8 cellular contexts compared by ENCODE assay signal in genomic region chr6:30885999-30886896, GRCh38. TPM values are rescaled to one million over a fixed set of nuclear protein-coding genes. Genes with fewer than 3 reads are reported as not detected.
A peak's percentile ranks its signal among the peaks of the same experiment; 100 is the strongest.
DNase-seq lines count a peak whose midpoint lies in the region; ATAC-seq and TF ChIP-seq lines count a peak whose summit lies in the region.

No MANE protein-coding gene starts in this region.

- H3K9me3 Mint-ChIP-seq in activated CD4-positive, alpha-beta T cell treated with anti-CD3 and anti-CD28 coated beads, Interleukin-2, amount 10 ng/mL, durations not matched to agents 7 days and 5 days: no peaks in the 10 kb centered on the region

- H3K4me1 Mint-ChIP-seq in activated CD4-positive, alpha-beta T cell treated with anti-CD3 and anti-CD28 coated beads, Interleukin-2, amount 10 ng/mL, durations not matched to agents 7 days and 5 days: peaks cover 31% of the 10 kb centered on the region

- peaks cover 20% of the 10 kb centered on the region for H3K27me3 Mint-ChIP-seq in activated CD4-positive, alpha-beta T cell treated with anti-CD3 and anti-CD28 coated beads, Interleukin-2, amount 10 ng/mL, durations not matched to agents 7 days and 5 days

- WGBS in esophagus muscularis mucosa: 37% methylated on average over 17 of the region's 18 CpGs

- H3K4me3 ChIP-seq in esophagus muscularis mucosa: peak overlapping the region; percentile 67 to 87 (median 77)
- peak overlapping the region; percentile 87 to 88 for H3K4me3 ChIP-seq in tibial artery

- POLR2A ChIA-PET in activated CD4-positive, alpha-beta T cell treated with anti-CD3 and anti-CD28 coated beads, Interleukin-2, amount 10 ng/mL, durations not matched to agents 7 days and 5 days (lab: Charles Lee): no interaction called here

- H3K4me1 ChIP-seq in esophagus muscularis mucosa (peaks cover 34 to 75% (median 61%) of the 10 kb centered on the region in 4 donors), tibial artery (peaks cover 0 to 80% (median 40%) of the 10 kb centered on the region in 4 donors)

- no peak for TF ChIP-seq POLR2A in esophagus muscularis mucosa (IDR thresholded peaks at IDR 0.05; ENCODE audit: low read depth)

- no peak for TF ChIP-seq CTCF in esophagus muscularis mucosa (IDR thresholded peaks at IDR 0.05)
- no peak for TF ChIP-seq CTCF in tibial artery (IDR thresholded peaks at IDR 0.05)

- H3K36me3 ChIP-seq in esophagus muscularis mucosa (peaks cover 0 to 26% (median 18%) of the 10 kb centered on the region in 4 donors), tibial artery (peaks cover 7 to 28% (median 21%) of the 10 kb centered on the region in 3 donors)

- no peak for TF ChIP-seq EP300 in esophagus muscularis mucosa (IDR thresholded peaks at IDR 0.05)

- peak overlapping the region; percentile 71 for H3K4me3 Mint-ChIP-seq in activated CD4-positive, alpha-beta T cell treated with anti-CD3 and anti-CD28 coated beads, Interleukin-2, amount 10 ng/mL, durations not matched to agents 7 days and 5 days

- peak; percentile 81 for DNase-seq in DMS79 treated with DMSO at 0.1 percent for 48 hours (lab: John Stamatoyannopoulos, UW)
- DNase-seq in MV-4-11 (lab: John Stamatoyannopoulos, UW): peak; percentile 3
- no peak for DNase-seq in activated CD4-positive, alpha-beta T cell treated with anti-CD3 and anti-CD28 coated beads, Interleukin-2, amount 10 ng/mL, durations not matched to agents 7 days and 5 days
- no peak for DNase-seq in esophagus muscularis mucosa (ENCODE audit: extremely low spot score)
- DNase-seq in mucosa of gallbladder (ENCODE audit: low spot score): peak; percentile 85
- peak; percentile 50 to 77 for DNase-seq in tibial artery
- DNase-seq in DMS114 treated with DMSO at 0.1 percent for 48 hours (lab: John Stamatoyannopoulos, UW; ENCODE audit: unreplicated experiment): no peak

- peak overlapping the region; percentile 1 for H3K27ac Mint-ChIP-seq in activated CD4-positive, alpha-beta T cell treated with anti-CD3 and anti-CD28 coated beads, Interleukin-2, amount 10 ng/mL, durations not matched to agents 7 days and 5 days

- H3K27me3 ChIP-seq in esophagus muscularis mucosa (no peaks in the 10 kb centered on the region), tibial artery (no peaks in the 10 kb centered on the region)

- no peaks in the 10 kb centered on the region for H3K9me3 ChIP-seq in esophagus muscularis mucosa
- no peaks in the 10 kb centered on the region for H3K9me3 ChIP-seq in tibial artery

- H3K36me3 Mint-ChIP-seq in activated CD4-positive, alpha-beta T cell treated with anti-CD3 and anti-CD28 coated beads, Interleukin-2, amount 10 ng/mL, durations not matched to agents 7 days and 5 days (ENCODE audit: low read depth): no peaks in the 10 kb centered on the region

- H3K27ac ChIP-seq in esophagus muscularis mucosa (replicated peaks in 1 of 4) (peak overlapping the region; percentile 85 to 93 (median 90)), tibial artery (peak overlapping the region; percentile 93 to 98)

- no peak for ATAC-seq in HG03354 (IDR thresholded peaks at IDR 0.05; ENCODE audit: poor library complexity, severe bottlenecking, unreplicated experiment)

- intact Hi-C loops in esophagus muscularis mucosa (cut with DNase I): loop anchor here (10.0 kb wide), 1 partner anchor 201 kb away; the partner anchor contains the start of gene PPP1R18
- intact Hi-C loops in tibial artery (cut with DNase I; ENCODE audit: low total_unique reads): no loop called here

- CTCF ChIA-PET in activated CD4-positive, alpha-beta T cell treated with anti-CD3 and anti-CD28 coated beads, Interleukin-2, amount 10 ng/mL, durations not matched to agents 7 days and 5 days (lab: Charles Lee): interaction anchor here (1.3 kb wide), 1 partner anchor 20 kb away, joined by 4 read pairs; no protein-coding TSS in a partner anchor

RNA-seq across cellular contexts. Expression of gene DDR1, which starts 1.9 kb away (rescaled TPM):
- 1 to 10 TPM; 4.5 to 5.6 TPM for total RNA-seq in activated CD4-positive, alpha-beta T cell treated with anti-CD3 and anti-CD28 coated beads, Interleukin-2, amount 10 ng/mL, durations not matched to agents 7 days and 5 days
- total RNA-seq in esophagus muscularis mucosa (10 to 100 TPM; 10.4 to 37.9 (median 23.3) TPM), mucosa of gallbladder (457 TPM)

RNA-seq across cellular contexts. Expression of gene GTF2H4, which starts 21.8 kb away (rescaled TPM):
- total RNA-seq in activated CD4-positive, alpha-beta T cell treated with anti-CD3 and anti-CD28 coated beads, Interleukin-2, amount 10 ng/mL, durations not matched to agents 7 days and 5 days: 10 to 100 TPM; 28.5 to 34.1 TPM
- total RNA-seq in esophagus muscularis mucosa: 10 to 100 TPM in 1 of 4 donors, 1 to 10 TPM in 3; 6.3 to 15.4 (median 8.2) TPM
- total RNA-seq in mucosa of gallbladder: 37.0 TPM

RNA-seq across cellular contexts. Expression of gene VARS2, which starts 27.8 kb away (rescaled TPM):
- total RNA-seq in activated CD4-positive, alpha-beta T cell treated with anti-CD3 and anti-CD28 coated beads, Interleukin-2, amount 10 ng/mL, durations not matched to agents 7 days and 5 days: 10 to 100 TPM; 34.3 to 40.2 TPM
- 10 to 100 TPM in 3 of 4 donors, 1 to 10 TPM in 1; 6.6 to 16.9 (median 12.6) TPM for total RNA-seq in esophagus muscularis mucosa
- total RNA-seq in mucosa of gallbladder: 61.4 TPM

RNA-seq across cellular contexts. Expression of gene SFTA2, which starts 45.7 kb away (rescaled TPM):
- total RNA-seq in activated CD4-positive, alpha-beta T cell treated with anti-CD3 and anti-CD28 coated beads, Interleukin-2, amount 10 ng/mL, durations not matched to agents 7 days and 5 days: not detected
- 1 to 10 TPM in 1 of 4 donors, not detected in 3; 1.1 TPM for total RNA-seq in esophagus muscularis mucosa
- 149 TPM for total RNA-seq in mucosa of gallbladder

RNA-seq across cellular contexts. Expression of gene MUCL3, which starts 54.5 kb away (rescaled TPM):
- total RNA-seq in activated CD4-positive, alpha-beta T cell treated with anti-CD3 and anti-CD28 coated beads, Interleukin-2, amount 10 ng/mL, durations not matched to agents 7 days and 5 days: not detected
- total RNA-seq in esophagus muscularis mucosa (not detected), mucosa of gallbladder (93.5 TPM)

Comparison
In these comparisons a context has a peak if more than half of its experiments do, and no peak if none do; other contexts are left out.
1. DNase-seq: peak in DMS79 treated with DMSO at 0.1 percent for 48 hours (single experiment), MV-4-11 (single experiment), mucosa of gallbladder (single experiment) and tibial artery (2 of 2); none in activated CD4-positive, alpha-beta T cell treated with anti-CD3 and anti-CD28 coated beads, Interleukin-2, amount 10 ng/mL, durations not matched to agents 7 days and 5 days (single experiment), esophagus muscularis mucosa (single experiment) and DMS114 treated with DMSO at 0.1 percent for 48 hours (single experiment).
2. RNA of gene DDR1, which starts 1.9 kb away (total RNA-seq): 457 TPM in mucosa of gallbladder (single experiment); 10.4 to 37.9 TPM in esophagus muscularis mucosa and 4.5 to 5.6 TPM in activated CD4-positive, alpha-beta T cell treated with anti-CD3 and anti-CD28 coated beads, Interleukin-2, amount 10 ng/mL, durations not matched to agents 7 days and 5 days; every median in the first group is over 10 times any median in the second.